ENCODE assay signal across 8 cellular contexts in genomic region chr17:8359769-8360168, GRCh38. TPM values are rescaled to one million over a fixed set of nuclear protein-coding genes. Genes with fewer than 3 reads are reported as not detected.
DNase-seq lines count a peak whose midpoint lies in the region; TF ChIP-seq lines count a peak whose summit lies in the region.

No MANE protein-coding gene starts in this region.

- peaks cover 0 to 7% (median 4%) of the 10 kb centered on the region in 11 experiments; a peak in 2 of 22 replicates for H3K36me3 ChIP-seq in BLaER1 treated with 17β-estradiol and CSF1 and Interleukin-3, amounts not matched to agents 10 nM and 100 nM
- H3K36me3 ChIP-seq in esophagus muscularis mucosa, result peaks cover 0 to 7% (median 2%) of the 10 kb centered on the region in 4 donors

- no peaks in the 10 kb centered on the region for H3K27me3 Mint-ChIP-seq in activated naive CD4-positive, alpha-beta T cell treated with anti-CD3 and anti-CD28 coated beads for 36 hours (ENCODE audit: low read depth)

- peak overlapping the region in 4 of 11 experiments; percentile 32 to 66 (median 47); a peak in 7 of 22 replicates for H3K27ac ChIP-seq in BLaER1 treated with 17β-estradiol and CSF1 and Interleukin-3, amounts not matched to agents 10 nM and 100 nM
- H3K27ac ChIP-seq in esophagus muscularis mucosa (replicated peaks in 1 of 4), result peak overlapping the region in 3 of 4 donors; percentile 6 to 51 (median 43)

- TF ChIP-seq POLR2A in esophagus muscularis mucosa (IDR thresholded peaks at IDR 0.05; ENCODE audit: low read depth), result no peak

- H3K9me3 Mint-ChIP-seq in activated naive CD4-positive, alpha-beta T cell treated with anti-CD3 and anti-CD28 coated beads for 36 hours, result no peaks in the 10 kb centered on the region

- peaks cover 0 to 8% (median 0%) of the 10 kb centered on the region in 11 experiments; a peak in 2 of 22 replicates for H3K9me3 ChIP-seq in BLaER1 treated with 17β-estradiol and CSF1 and Interleukin-3, amounts not matched to agents 10 nM and 100 nM (replicated peaks in 1 of 11)
- no peaks in the 10 kb centered on the region for H3K9me3 ChIP-seq in esophagus muscularis mucosa

- no peak overlapping the region for H3K4me3 Mint-ChIP-seq in activated naive CD4-positive, alpha-beta T cell treated with anti-CD3 and anti-CD28 coated beads for 36 hours

- no peaks in the 10 kb centered on the region for H3K27me3 ChIP-seq in BLaER1 treated with 17β-estradiol and CSF1 and Interleukin-3, amounts not matched to agents 10 nM and 100 nM
- H3K27me3 ChIP-seq in esophagus muscularis mucosa, result no peaks in the 10 kb centered on the region

- intact Hi-C loops in esophagus muscularis mucosa (cut with DNase I), result no loop called here
- intact Hi-C loops in activated naive CD4-positive, alpha-beta T cell treated with anti-CD3 and anti-CD28 coated beads for 36 hours (cut with micrococcal nuclease), result no loop called here

- peak overlapping the region; percentile 28 to 79 (median 69); a peak in 21 of 22 replicates for H3K4me2 ChIP-seq in BLaER1 treated with 17β-estradiol and CSF1 and Interleukin-3, amounts not matched to agents 10 nM and 100 nM

- no peak overlapping the region for H3K4me3 ChIP-seq in BLaER1 treated with 17β-estradiol and CSF1 and Interleukin-3, amounts not matched to agents 10 nM and 100 nM
- H3K4me3 ChIP-seq in esophagus muscularis mucosa, result no peak overlapping the region

- H3K9ac ChIP-seq in BLaER1 treated with 17β-estradiol and CSF1 and Interleukin-3, amounts not matched to agents 10 nM and 100 nM, result 0 out of 22 replicates have a peak overlapping the region, but pooled peaks of 1 of the 11 experiments have one; percentile 7

- WGBS in esophagus muscularis mucosa, result 61% methylated on average over 5 of the region's 5 CpGs

- CTCF ChIA-PET in activated naive CD4-positive, alpha-beta T cell treated with anti-CD3 and anti-CD28 coated beads for 36 hours (lab: Charles Lee), result interaction anchor here (0.5 to 1.1 kb wide), 2 partner anchors 17 to 34 kb away, joined by 3 to 5 read pairs; no protein-coding TSS in a partner anchor

- DNase-seq in NCI-H748 (lab: John Stamatoyannopoulos, UW; ENCODE audit: unreplicated experiment) (peak; percentile 62), esophagus muscularis mucosa (ENCODE audit: extremely low spot score) (no peak), myocyte (ENCODE audit: low read depth) (peak; percentile 65), GF-D8 (lab: John Stamatoyannopoulos, UW) (no peak), CD1c-positive myeloid dendritic cell (ENCODE audit: extremely low spot score) (no peak)
- DNase-seq in activated naive CD4-positive, alpha-beta T cell treated with anti-CD3 and anti-CD28 coated beads for 36 hours, result no peak
- no peak for DNase-seq in activated effector memory CD4-positive, alpha-beta T cell treated with Interleukin-2 at 50 U/mL for 16 hours

- TF ChIP-seq CTCF in esophagus muscularis mucosa (IDR thresholded peaks at IDR 0.05), result no peak

- no peaks in the 10 kb centered on the region for H3K36me3 Mint-ChIP-seq in activated naive CD4-positive, alpha-beta T cell treated with anti-CD3 and anti-CD28 coated beads for 36 hours (ENCODE audit: low read depth)

- no peaks in the 10 kb centered on the region for H4K20me1 ChIP-seq in BLaER1 treated with 17β-estradiol and CSF1 and Interleukin-3, amounts not matched to agents 10 nM and 100 nM

- peaks cover 7% of the 10 kb centered on the region for H3K4me1 Mint-ChIP-seq in activated naive CD4-positive, alpha-beta T cell treated with anti-CD3 and anti-CD28 coated beads for 36 hours (ENCODE audit: low read depth)

- no peak for TF ChIP-seq EP300 in esophagus muscularis mucosa (IDR thresholded peaks at IDR 0.05)

- peaks cover 17 to 34% (median 25%) of the 10 kb centered on the region in 10 experiments for H3K4me1 ChIP-seq in BLaER1 treated with 17β-estradiol and CSF1 and Interleukin-3, amounts not matched to agents 10 nM and 100 nM
- H3K4me1 ChIP-seq in esophagus muscularis mucosa, result peaks cover 0 to 23% (median 11%) of the 10 kb centered on the region in 4 donors

- H3K27ac Mint-ChIP-seq in activated naive CD4-positive, alpha-beta T cell treated with anti-CD3 and anti-CD28 coated beads for 36 hours, result no peak overlapping the region

RNA-seq across cellular contexts. Expression of gene ODF4, which starts 20.1 kb away (rescaled TPM):
- total RNA-seq in esophagus muscularis mucosa (not detected), myocyte (not detected in 2 replicates)
- not detected for polyA plus RNA-seq in myocyte (2012)
- not detected for total RNA-seq in activated naive CD4-positive, alpha-beta T cell treated with anti-CD3 and anti-CD28 coated beads for 36 hours

RNA-seq across cellular contexts. Expression of gene RPL26, which starts 23.2 kb away (rescaled TPM):
- total RNA-seq in esophagus muscularis mucosa, result 1,000 to 10,000 TPM; 1,511 to 3,942 (median 2,863) TPM
- 2,711 and 2,984 TPM in 2 replicates for total RNA-seq in myocyte
- polyA plus RNA-seq in myocyte (2012), result 1,858 TPM
- 1,000 to 10,000 TPM; 3,652 to 3,827 TPM for total RNA-seq in activated naive CD4-positive, alpha-beta T cell treated with anti-CD3 and anti-CD28 coated beads for 36 hours

RNA-seq across cellular contexts. Expression of gene RNF222, which starts 37.9 kb away (rescaled TPM):
- total RNA-seq in esophagus muscularis mucosa (under 1 TPM in 1 of 4 donors, not detected in 3; 0.42 TPM), myocyte (not detected in 2 replicates)
- 0.08 TPM for polyA plus RNA-seq in myocyte (2012)
- under 1 TPM; 0.07 to 0.10 TPM for total RNA-seq in activated naive CD4-positive, alpha-beta T cell treated with anti-CD3 and anti-CD28 coated beads for 36 hours

RNA-seq across cellular contexts. Expression of gene ARHGEF15, which starts 49.7 kb away (rescaled TPM):
- total RNA-seq in esophagus muscularis mucosa (10 to 100 TPM in 2 of 4 donors, 1 to 10 TPM in 2; 3.3 to 19.8 (median 12.6) TPM), myocyte (not detected in 2 replicates)
- not detected for polyA plus RNA-seq in myocyte (2012)
- total RNA-seq in activated naive CD4-positive, alpha-beta T cell treated with anti-CD3 and anti-CD28 coated beads for 36 hours, result not detected

Comparison
In these comparisons a context has a peak if more than half of its experiments do, and no peak if none do; other contexts are left out.
1. DNase-seq: peak in NCI-H748 (single experiment) and myocyte (single experiment); none in esophagus muscularis mucosa (single experiment), GF-D8 (single experiment), activated naive CD4-positive, alpha-beta T cell treated with anti-CD3 and anti-CD28 coated beads for 36 hours (single experiment), CD1c-positive myeloid dendritic cell (single experiment) and activated effector memory CD4-positive, alpha-beta T cell treated with Interleukin-2 at 50 U/mL for 16 hours (single experiment).